Comparison of ENCODE assay signal across 8 cellular contexts in genomic region chr5:138177936-138178515, GRCh38. TPM values are rescaled to one million over a fixed set of nuclear protein-coding genes. Genes with fewer than 3 reads are reported as not detected.
A peak's percentile ranks its signal among the peaks of the same experiment; 100 is the strongest.
DNase-seq lines count a peak whose midpoint lies in the region; ATAC-seq and TF ChIP-seq lines count a peak whose summit lies in the region.

No MANE protein-coding gene starts in this region.

- H3K27me3 ChIP-seq in GM06990 (replicated peaks; ENCODE audit: control insufficient read depth, insufficient read depth, low read length), result no peaks in the 10 kb centered on the region
- H3K27me3 ChIP-seq in adrenal gland, result no peaks in the 10 kb centered on the region
- H3K27me3 ChIP-seq in left ventricle myocardium inferior (ENCODE audit: low read depth), result no peaks in the 10 kb centered on the region

- TF ChIP-seq POLR2A in adrenal gland (IDR thresholded peaks at IDR 0.05), result no peak

- H3K36me3 ChIP-seq in GM06990 (ENCODE audit: control insufficient read depth, insufficient read depth, low read length), result peaks cover 19% of the 10 kb centered on the region
- peaks cover 0 to 31% of the 10 kb centered on the region in 2 donors for H3K36me3 ChIP-seq in adrenal gland (replicated peaks in 1 of 2)
- H3K36me3 ChIP-seq in left ventricle myocardium inferior, result peaks cover 43% of the 10 kb centered on the region

- peak overlapping the region; percentile 88 for H3K4me3 ChIP-seq in GM06990 (replicated peaks; ENCODE audit: low read depth, low read length)
- peak overlapping the region; percentile 35 to 94 (median 84) for H3K4me3 ChIP-seq in adrenal gland
- peak overlapping the region; percentile 85 for H3K4me3 ChIP-seq in left ventricle myocardium inferior
- peak overlapping the region; percentile 92 for H3K4me3 ChIP-seq in retinal pigment epithelial cell (ENCODE audit: low read length)

- in situ Hi-C loops in ACHN (cut with HindIII; ENCODE audit: low pct_ligation_motif_present, low pct_unique_long_range_greater_than_20kb, low sequenced_read_pairs), result no loop called here

- 0 to 2% (median 0%) methylated on average over 13 to 16 of the region's 16 CpGs for WGBS in adrenal gland, 4 donors

- peak overlapping the region; percentile 66 to 93 (median 82) for H3K27ac ChIP-seq in adrenal gland
- H3K27ac ChIP-seq in left ventricle myocardium inferior (replicated peaks), result peak overlapping the region; percentile 97

- H3K9me3 ChIP-seq in adrenal gland (replicated peaks in 1 of 3) (no peaks in the 10 kb centered on the region), left ventricle myocardium inferior (replicated peaks) (no peaks in the 10 kb centered on the region)

- H3K4me1 ChIP-seq in adrenal gland (replicated peaks in 1 of 2), result peaks cover 10 to 14% of the 10 kb centered on the region in 2 donors
- H3K4me1 ChIP-seq in left ventricle myocardium inferior, result peaks cover 46% of the 10 kb centered on the region

- TF ChIP-seq CTCF in GM06990 (IDR thresholded peaks at IDR 0.05; ENCODE audit: insufficient read depth, low read length, poor library complexity, severe bottlenecking) (no peak), adrenal gland (IDR thresholded peaks at IDR 0.05) (no peak), left ventricle myocardium inferior (IDR thresholded peaks at IDR 0.05; ENCODE audit: borderline replicate concordance) (no peak), retinal pigment epithelial cell (conservative IDR thresholded peaks at IDR 0.05; ENCODE audit: low read depth, low read length) (no peak)

- intact Hi-C loops in adrenal gland (cut with DNase I) (no loop called here), left ventricle myocardium inferior (cut with micrococcal nuclease) (no loop called here)

- DNase-seq in ACHN (peak; percentile 18), GM06990 (ENCODE audit: extremely low read depth, insufficient read length) (no peak), NAMALWA (ENCODE audit: low spot score) (peak; percentile 59), adrenal gland (peak in 6 of 7 donors; percentile 19 to 61 (median 41)), left ventricle myocardium inferior (peak; percentile 24), retinal pigment epithelial cell (ENCODE audit: low read depth) (no peak), epidermal melanocyte (ENCODE audit: insufficient read length, low spot score) (no peak)

- no peak for ATAC-seq in GM21825 (IDR thresholded peaks at IDR 0.05; ENCODE audit: unreplicated experiment)

RNA-seq across cellular contexts. Expression of gene BRD8, which starts 0.4 kb away (rescaled TPM):
- 10 to 100 TPM; 16.4 to 71.4 (median 39.7) TPM for total RNA-seq in adrenal gland
- 10 to 100 TPM; 45.0 to 74.9 (median 66.7) TPM for polyA plus RNA-seq in adrenal gland
- 27.4 TPM for total RNA-seq in left ventricle myocardium inferior

RNA-seq across cellular contexts. Expression of gene KIF20A, which starts 0.9 kb away (rescaled TPM):
- total RNA-seq in adrenal gland, result 1 to 10 TPM; 1.3 to 5.2 (median 2.0) TPM
- polyA plus RNA-seq in adrenal gland, result 1 to 10 TPM in 1 of 3 donors, under 1 TPM in 2; 0.32 to 1.8 (median 0.54) TPM
- total RNA-seq in left ventricle myocardium inferior, result 0.77 TPM

RNA-seq across cellular contexts. Expression of gene CDC23, which starts 35.1 kb away (rescaled TPM):
- total RNA-seq in adrenal gland (10 to 100 TPM; 11.2 to 26.3 (median 20.5) TPM), left ventricle myocardium inferior (20.2 TPM)
- polyA plus RNA-seq in adrenal gland, result 10 to 100 TPM in 1 of 3 donors, 1 to 10 TPM in 2; 7.6 to 37.3 (median 8.3) TPM

RNA-seq across cellular contexts. Expression of gene NME5, which starts 38.8 kb away (rescaled TPM):
- total RNA-seq in adrenal gland (10 to 100 TPM in 1 of 8 donors, 1 to 10 TPM in 6, under 1 TPM in 1; 0.24 to 10.3 (median 5.4) TPM), left ventricle myocardium inferior (4.7 TPM)
- polyA plus RNA-seq in adrenal gland, result 10 to 100 TPM; 14.6 to 22.0 (median 15.7) TPM

Comparison
In these comparisons a context has a peak if more than half of its experiments do, and no peak if none do; other contexts are left out.
1. DNase-seq: peak in ACHN (single experiment), NAMALWA (single experiment), adrenal gland (6 of 7) and left ventricle myocardium inferior (single experiment); none in GM06990 (single experiment), retinal pigment epithelial cell (single experiment) and epidermal melanocyte (single experiment).
2. Peak in every context shown above with its lines, with median percentiles within 50 percentile points of each other: H3K4me3 ChIP-seq.